Comparison of ENCODE assay signal across 8 cellular contexts in genomic region chr2:119174216-119174992, GRCh38. TPM values are rescaled to one million over a fixed set of nuclear protein-coding genes. Genes with fewer than 3 reads are reported as not detected.
A peak's percentile ranks its signal among the peaks of the same experiment; 100 is the strongest.
DNase-seq lines count a peak whose midpoint lies in the region; ATAC-seq and TF ChIP-seq lines count a peak whose summit lies in the region.

No MANE protein-coding gene starts in this region.

- 62 to 68% (median 66%) methylated on average over 21 to 22 of the region's 22 CpGs for WGBS in heart left ventricle, 4 donors

- no peak overlapping the region for H3K27ac ChIP-seq in cardiac muscle cell
- H3K27ac ChIP-seq in heart left ventricle: no peak overlapping the region

- TF ChIP-seq CTCF in cardiac muscle cell (IDR thresholded peaks at IDR 0.05; ENCODE audit: low read depth, low read length) (peak; percentile 84), heart left ventricle (IDR thresholded peaks at IDR 0.05) (peak; percentile 52 to 79 (median 64))

- H3K9me3 ChIP-seq in cardiac muscle cell (ENCODE audit: low read depth): no peaks in the 10 kb centered on the region
- H3K9me3 ChIP-seq in heart left ventricle: no peaks in the 10 kb centered on the region

- H3K36me3 ChIP-seq in cardiac muscle cell (no peaks in the 10 kb centered on the region), heart left ventricle (no peaks in the 10 kb centered on the region)

- ATAC-seq in HG03159 (IDR thresholded peaks at IDR 0.05; ENCODE audit: unreplicated experiment) (peak; percentile 88), heart left ventricle (peak in 3 of 4 donors; percentile 51 to 64 (median 54))

- H3K4me1 ChIP-seq in cardiac muscle cell (ENCODE audit: low read depth) (no peaks in the 10 kb centered on the region), heart left ventricle (peaks cover 0 to 4% (median 0%) of the 10 kb centered on the region in 12 donors)

- intact Hi-C loops in cardiac septum (cut with DNase I) (loop anchor here (10.0 kb wide), 1 partner anchor 160 kb away; no protein-coding TSS in a partner anchor), heart left ventricle (cut with DNase I) (loop anchor here in 8 of 10 donors (5.0 to 10.0 kb wide), 4 partner anchors 160 to 292 kb away; no protein-coding TSS in a partner anchor)

- TF ChIP-seq POLR2A in heart left ventricle (IDR thresholded peaks at IDR 0.05): no peak

- peak; percentile 27 to 50 for DNase-seq in cardiac muscle cell (ENCODE audit: low read depth in 1 of 2, low spot score in 1 of 2)
- no peak for DNase-seq in cardiac septum (ENCODE audit: low spot score)
- peak; percentile 67 for DNase-seq in OCI-M1 (lab: John Stamatoyannopoulos, UW)
- DNase-seq in activated T-helper 1 cell treated with anti-CD3 and anti-CD28 coated beads, Interleukin-2, amount 50 U/mL, for 16 hours (ENCODE audit: low read depth in 1 of 2, low spot score in 1 of 2): peak; percentile 21 to 25
- DNase-seq in heart left ventricle: peak in 2 of 5 donors; percentile 31 to 34
- DNase-seq in stimulated activated CD4-positive, alpha-beta T cell treated with anti-CD3 and anti-CD28 coated beads, Interleukin-12 subunit alpha, Interleukin-12 subunit beta, amount 100 ng/mL, for 48 hours (ENCODE audit: low read depth in 2 of 3, low spot score in 1 of 3): peak; percentile 25 to 49 (median 46)
- no peak for DNase-seq in hippocampal formation (lab: John Stamatoyannopoulos, UW)

- H3K4me3 ChIP-seq in cardiac muscle cell: no peak overlapping the region
- H3K4me3 ChIP-seq in heart left ventricle: no peak overlapping the region

- peaks cover 11% of the 10 kb centered on the region for H3K27me3 ChIP-seq in cardiac muscle cell
- H3K27me3 ChIP-seq in heart left ventricle: peaks cover 0 to 10% (median 0%) of the 10 kb centered on the region in 9 donors

RNA-seq across cellular contexts. Expression of gene C1QL2, which starts 15.9 kb away (rescaled TPM):
- total RNA-seq in cardiac muscle cell (0.18 and 0.30 TPM in 2 replicates), cardiac septum (not detected), heart left ventricle (under 1 TPM in 1 of 9 donors, not detected in 8; 0.25 TPM)
- polyA plus RNA-seq in cardiac muscle cell (0.60 TPM in 1 of 2 replicates, not detected in the other), heart left ventricle (under 1 TPM in 1 of 2 donors, not detected in 1; 0.08 TPM)

RNA-seq across cellular contexts. Expression of gene STEAP3, which starts 49.2 kb away (rescaled TPM):
- 3.8 TPM in 2 replicates for total RNA-seq in cardiac muscle cell
- 3.5 and 4.5 TPM in 2 replicates for polyA plus RNA-seq in cardiac muscle cell
- total RNA-seq in cardiac septum: 10.7 TPM
- 10 to 100 TPM in 6 of 9 donors, 1 to 10 TPM in 3; 6.9 to 38.5 (median 12.2) TPM for total RNA-seq in heart left ventricle
- 1 to 10 TPM; 4.9 to 9.2 TPM for polyA plus RNA-seq in heart left ventricle

Comparison
In these comparisons a context has a peak if more than half of its experiments do, and no peak if none do; other contexts are left out.
1. DNase-seq: peak in cardiac muscle cell (2 of 2), OCI-M1 (single experiment), activated T-helper 1 cell treated with anti-CD3 and anti-CD28 coated beads, Interleukin-2, amount 50 U/mL, for 16 hours (2 of 2) and stimulated activated CD4-positive, alpha-beta T cell treated with anti-CD3 and anti-CD28 coated beads, Interleukin-12 subunit alpha, Interleukin-12 subunit beta, amount 100 ng/mL, for 48 hours (3 of 3); none in cardiac septum (single experiment) and hippocampal formation (0 of 2).